In genomic region chr15:53193149-53193548, GRCh38 we compare ENCODE assay signal across 13 cellular contexts.
DNase-seq lines count a peak whose midpoint lies in the region; ATAC-seq and TF ChIP-seq lines count a peak whose summit lies in the region.
"Had no signal": no experiment of that assay in that cellular context is flagged by ENCODE, and none has a peak within 500 bp of the region (broad histone marks: within the 10 kb centered on the region; RNA-seq: fewer than 3 reads in every experiment).

No MANE protein-coding gene starts in this region.

- in situ Hi-C loops in GM23248 (cut with MboI) (loop anchor here (25.0 kb wide), 1 partner anchor 406 kb away; the partner anchor contains the start of gene ONECUT1), mammary epithelial cell (cut with MboI; ENCODE audit: low sequenced_read_pairs in 2 of 2) (loop anchor here in 1 of 2 donors (10.0 kb wide), 1 partner anchor 408 kb away; no protein-coding TSS in a partner anchor), GM13977 (cut with MboI; ENCODE audit: low pct_unique_long_range_greater_than_20kb, low sequenced_read_pairs, unreplicated experiment) (no loop called here)

- no peaks in the 10 kb centered on the region for H3F3A ChIP-seq in GM23248 (ENCODE audit: insufficient read depth)

- H3K79me2 ChIP-seq in GM23248 (ENCODE audit: insufficient read depth) = no peaks in the 10 kb centered on the region
- H3K79me2 ChIP-seq in mammary epithelial cell (ENCODE audit: insufficient read depth, low read length) = no peaks in the 10 kb centered on the region

- CTCF ChIA-PET in mammary epithelial cell (lab: Charles Lee; ENCODE audit: low non-redundant PET) = no interaction called here

- ATAC-seq in HG02588 (IDR thresholded peaks at IDR 0.05; ENCODE audit: unreplicated experiment) = no peak
- ATAC-seq: natural killer cell treated with Interleukin-12 subunit alpha and Interleukin-12 subunit beta and Interleukin-15 and Interleukin-18, amount 100 ng/mL, for 72 hours had no signal

- dilution Hi-C loops in mammary epithelial cell (cut with HindIII; ENCODE audit: low sequenced_read_pairs) = no loop called here

- H3K9me3 ChIP-seq in GM23248 (ENCODE audit: low read depth) (no peaks in the 10 kb centered on the region), mammary epithelial cell (replicated peaks; ENCODE audit: insufficient read depth, low read length) (no peaks in the 10 kb centered on the region), liver (ENCODE audit: control insufficient read depth in 4 of 4, low read length in 3 of 4) (no peaks in the 10 kb centered on the region)

- H3K4me2 ChIP-seq in GM23248 (ENCODE audit: unreplicated experiment) = no peak overlapping the region
- H3K4me2 ChIP-seq in mammary epithelial cell (ENCODE audit: insufficient read depth, low read depth, low read length) = no peak overlapping the region

- H2AFZ ChIP-seq in GM23248 (no peak overlapping the region), mammary epithelial cell (ENCODE audit: low read depth, low read length) (no peak overlapping the region)

- no peaks in the 10 kb centered on the region for H3K9me2 ChIP-seq in GM23248 (ENCODE audit: insufficient read depth)

- DNase-seq in GM23248 = peak; percentile 28
- peak; percentile 16 for DNase-seq in NAMALWA (ENCODE audit: low spot score)
- peak; percentile 29 for DNase-seq in mammary epithelial cell
- DNase-seq in stimulated activated CD4-positive, alpha-beta T cell treated with anti-CD3 and anti-CD28 coated beads, Interleukin-4, amount 100 ng/mL, for 24 hours = no peak
- DNase-seq in GM13977 (ENCODE audit: low spot score) = no peak
- no peak for DNase-seq in NCI-H1092 treated with DMSO at 0.1 percent for 48 hours (lab: John Stamatoyannopoulos, UW)
- DNase-seq: activated naive CD8-positive, alpha-beta T cell treated with anti-CD3 and anti-CD28 coated beads, Interleukin-2, amount 10 ng/mL, durations not matched to agents 7 days and 5 days; COR-L47; NCI-H1048; NCI-H748 treated with DMSO at 0.1 percent for 48 hours had no signal

- H3K4me3 ChIP-seq in GM23248 (no peak overlapping the region), mammary epithelial cell (replicated peaks in 1 of 3; ENCODE audit: insufficient read depth in 1 of 3, low read depth in 2 of 3, low read length in 3 of 3) (no peak overlapping the region), liver (ENCODE audit: low read depth in 1 of 3, low read length in 3 of 3) (no peak overlapping the region)

- TF ChIP-seq CTCF in mammary epithelial cell (conservative IDR thresholded peaks at IDR 0.05 in 1 of 2, IDR thresholded peaks at IDR 0.05 in 1 of 2; ENCODE audit: extremely low read depth in 1 of 2, insufficient read depth in 1 of 2, low read depth in 1 of 2, low read length in 2 of 2) = no peak
- TF ChIP-seq CTCF in liver (IDR thresholded peaks at IDR 0.05; ENCODE audit: low read depth, low read length, missing input control) = no peak
- TF ChIP-seq CTCF in GM13977 (IDR thresholded peaks at IDR 0.05; ENCODE audit: extremely low read depth, insufficient read depth, missing control alignments) = no peak

- intact Hi-C loops in mammary epithelial cell (cut with micrococcal nuclease) = loop anchor here (10.0 kb wide), 1 partner anchor 938 kb away; no protein-coding TSS in a partner anchor

- H3K4me1 ChIP-seq in GM23248 (ENCODE audit: insufficient read depth) (no peaks in the 10 kb centered on the region), mammary epithelial cell (ENCODE audit: insufficient read depth, low read length) (no peaks in the 10 kb centered on the region), liver (ENCODE audit: control insufficient read depth in 4 of 4, insufficient read depth in 4 of 4, low read length in 3 of 4) (peaks cover 0 to 10% (median 6%) of the 10 kb centered on the region in 4 donors)

- H3K27me3 ChIP-seq in GM23248 (replicated peaks; ENCODE audit: insufficient read depth) = no peaks in the 10 kb centered on the region
- H3K27me3 ChIP-seq in mammary epithelial cell (ENCODE audit: insufficient read depth, low read length) = no peaks in the 10 kb centered on the region
- H3K27me3 ChIP-seq in liver (ENCODE audit: control insufficient read depth in 4 of 4, insufficient read depth in 4 of 4, low read length in 3 of 4) = no peaks in the 10 kb centered on the region

- H3K36me3 ChIP-seq in GM23248 (ENCODE audit: low read depth) = no peaks in the 10 kb centered on the region
- no peaks in the 10 kb centered on the region for H3K36me3 ChIP-seq in mammary epithelial cell (ENCODE audit: insufficient read depth, low read length)
- no peaks in the 10 kb centered on the region for H3K36me3 ChIP-seq in liver (ENCODE audit: control insufficient read depth in 4 of 4, insufficient read depth in 3 of 4, low read depth in 1 of 4, low read length in 3 of 4)

- no TSS peak for BruUV-seq in mammary epithelial cell (replicated peaks; lab: Mats Ljungman, UMichigan)

- peak; percentile 34 to 67 for TF ChIP-seq RAD21 in liver (IDR thresholded peaks at IDR 0.05)

- no peak overlapping the region for H3K9ac ChIP-seq in GM23248
- no peak overlapping the region for H3K9ac ChIP-seq in mammary epithelial cell (ENCODE audit: insufficient read depth, low read length)
- no peak overlapping the region for H3K9ac ChIP-seq in liver (ENCODE audit: low read depth in 1 of 2, low read length in 2 of 2)

- whole genome bisulfite sequencing in GM23248 (ENCODE audit: low coverage in 1 of 2, low lambda C conversion rate in 2 of 2, missing lambda C conversion rate in 2 of 2), 2 experiments = 26 to 28% methylated on average over 2 of the region's 2 CpGs
- WGBS in mammary epithelial cell (ENCODE audit: low coverage, missing lambda C conversion rate) = 5% methylated on average over 2 of the region's 2 CpGs
- 59% methylated on average over 2 of the region's 2 CpGs for WGBS in liver

- H3K27ac ChIP-seq in GM23248 (no peak overlapping the region), mammary epithelial cell (ENCODE audit: insufficient read depth, low read depth, low read length) (no peak overlapping the region), liver (ENCODE audit: low read depth in 1 of 2, low read length in 2 of 2) (no peak overlapping the region)

- H4K20me1 ChIP-seq in GM23248 (ENCODE audit: insufficient read depth) = no peaks in the 10 kb centered on the region
- no peaks in the 10 kb centered on the region for H4K20me1 ChIP-seq in mammary epithelial cell (ENCODE audit: insufficient read depth, low read length)

TF ChIP-seq in liver, 16 proteins besides CTCF, POLR2A, EP300 and RAD21:
- TF ChIP-seq SP1 (IDR thresholded peaks at IDR 0.05) = no peak
- TF ChIP-seq NR2F2 (IDR thresholded peaks at IDR 0.05) = no peak
- no peak for TF ChIP-seq RXRA (IDR thresholded peaks at IDR 0.05)
- TF ChIP-seq JUND (IDR thresholded peaks at IDR 0.05) = no peak
- peak; percentile 100 for TF ChIP-seq REST (IDR thresholded peaks at IDR 0.05)
- peak in 1 of 2 donors; percentile 8 for TF ChIP-seq HNF4A (conservative IDR thresholded peaks at IDR 0.05)
- TF ChIP-seq YY1 (IDR thresholded peaks at IDR 0.05) = no peak
- no peak for TF ChIP-seq MAX (IDR thresholded peaks at IDR 0.05)
- no peak for TF ChIP-seq TAF1 (conservative IDR thresholded peaks at IDR 0.05)

Comparison
In these comparisons a context has a peak if more than half of its experiments do, and no peak if none do; other contexts are left out.
1. DNase-seq: peak in GM23248 (single experiment), NAMALWA (single experiment) and mammary epithelial cell (single experiment); none in stimulated activated CD4-positive, alpha-beta T cell treated with anti-CD3 and anti-CD28 coated beads, Interleukin-4, amount 100 ng/mL, for 24 hours (single experiment), GM13977 (single experiment) and NCI-H1092 treated with DMSO at 0.1 percent for 48 hours (single experiment).